Comparison of ENCODE assay signal across 11 cellular contexts in the genomic region with DNA sequence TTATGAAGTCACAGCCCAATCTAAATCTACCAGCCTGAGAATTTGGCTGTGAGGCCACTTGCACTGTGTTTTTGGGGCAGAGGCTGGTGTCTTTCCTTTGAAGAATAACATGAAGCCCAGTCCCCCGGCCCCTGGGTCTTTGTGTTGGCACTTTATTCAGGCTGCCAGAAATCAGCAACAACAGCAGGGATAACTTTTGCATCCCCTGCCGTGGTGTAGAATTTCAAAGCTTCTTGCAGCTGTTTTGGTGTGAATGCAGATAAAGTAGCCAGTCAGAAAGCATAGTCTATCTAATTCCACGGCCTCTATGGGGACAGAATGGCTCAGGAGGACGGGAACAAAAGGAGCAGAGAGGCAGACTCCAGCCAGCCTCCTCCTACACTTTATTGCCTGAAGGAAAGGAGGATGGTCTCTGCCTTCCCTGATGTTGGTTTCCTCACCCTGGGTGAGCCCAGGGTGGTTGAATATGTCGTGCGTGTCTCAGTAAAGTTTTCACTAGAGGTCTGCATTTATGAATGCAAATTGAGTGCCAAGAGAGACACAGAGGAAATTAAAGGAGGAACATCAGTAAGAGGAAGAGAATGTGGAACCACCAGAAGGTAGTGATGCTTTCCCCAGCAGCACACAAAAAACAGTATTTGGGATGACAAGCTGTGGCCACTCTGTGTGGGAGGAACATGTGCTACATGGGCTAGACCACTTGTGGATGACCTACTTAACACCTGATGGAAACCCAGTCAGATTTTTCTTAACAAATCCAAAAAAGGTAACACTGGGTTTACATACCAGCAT.
DNase-seq lines count a peak whose midpoint lies in the region; ATAC-seq and TF ChIP-seq lines count a peak whose summit lies in the region.
"Had no signal": no experiment of that assay in that cellular context is flagged by ENCODE, and none has a peak within 500 bp of the region (broad histone marks: within the 10 kb centered on the region; RNA-seq: fewer than 3 reads in every experiment).

No MANE protein-coding gene starts in this region.

- DNase-seq in CD14-positive monocyte (ENCODE audit: low spot score): no peak
- DNase-seq in mesendoderm: peak; percentile 80
- DNase-seq in activated effector memory CD4-positive, alpha-beta T cell treated with anti-CD3 and anti-CD28 coated beads, Interleukin-2, amount 50 U/mL, for 16 hours: no peak
- DNase-seq in NCI-H2227 (lab: John Stamatoyannopoulos, UW; ENCODE audit: unreplicated experiment): no peak
- no peak for DNase-seq in islet precursor cell
- no peak for DNase-seq in SIG-M5 treated with dmso at 0.1 percent for 504 hours (lab: John Stamatoyannopoulos, UW; ENCODE audit: unreplicated experiment)
- DNase-seq: activated CD8-positive, alpha-beta memory T cell treated with anti-CD3 and anti-CD28 coated beads, Interleukin-2, amount 50 U/mL, for 48 hours; effector CD8-positive, alpha-beta T cell had no signal

- H3K27me3 ChIP-seq in mesendoderm (ENCODE audit: insufficient read depth, low read length, poor library complexity): no peaks in the 10 kb centered on the region
- H3K27me3 ChIP-seq: BLaER1 treated with 17β-estradiol and CSF1 and Interleukin-3, amounts not matched to agents 10 nM and 100 nM had no signal

- no peak overlapping the region for H3K4me3 ChIP-seq in mesendoderm (ENCODE audit: low read length)

- H3K79me2 ChIP-seq in mesendoderm (ENCODE audit: control insufficient read depth, insufficient read depth, low read length): no peaks in the 10 kb centered on the region

- H3K4me1 Mint-ChIP-seq in CD14-positive monocyte (peaks cover 36% of the 10 kb centered on the region), brain (peaks cover 88% of the 10 kb centered on the region)

- H3K27me3 Mint-ChIP-seq in CD14-positive monocyte (ENCODE audit: low read depth in 3 of 3): no peaks in the 10 kb centered on the region
- no peaks in the 10 kb centered on the region for H3K27me3 Mint-ChIP-seq in brain

- no peak overlapping the region for H2AK5ac ChIP-seq in mesendoderm (ENCODE audit: low read length)

- no peak overlapping the region for H3K4me3 Mint-ChIP-seq in CD14-positive monocyte
- H3K4me3 Mint-ChIP-seq in brain: peak overlapping the region; percentile 23 to 69 (median 51)

- H3K9me3 Mint-ChIP-seq in CD14-positive monocyte (peaks cover 0 to 5% (median 0%) of the 10 kb centered on the region in 7 donors), brain (peaks cover 11 to 33% (median 17%) of the 10 kb centered on the region in 5 experiments)

- peaks cover 2% of the 10 kb centered on the region for H3K79me1 ChIP-seq in mesendoderm (ENCODE audit: low read length)

- peak overlapping the region; percentile 46 for H3K18ac ChIP-seq in mesendoderm (ENCODE audit: low read length)

- H3K36me3 Mint-ChIP-seq in CD14-positive monocyte (peaks cover 38 to 49% of the 10 kb centered on the region in 2 donors), brain (peaks cover 67% of the 10 kb centered on the region)

- no peak overlapping the region for H3K56ac ChIP-seq in mesendoderm (ENCODE audit: low read length)

- H2BK15ac ChIP-seq in mesendoderm (replicated peaks; ENCODE audit: low read depth): no peak overlapping the region

- WGBS in mesendoderm (ENCODE audit: extremely low coverage, insufficient coverage, low lambda C conversion rate): no CpG with 5 or more reads among the region's 6 CpGs

- H3K4ac ChIP-seq in mesendoderm (ENCODE audit: low read depth, low read length): no peak overlapping the region

- no peak overlapping the region for H2BK120ac ChIP-seq in mesendoderm (ENCODE audit: low read depth, low read length)

- TF ChIP-seq CTCF in CD14-positive monocyte (IDR thresholded peaks at IDR 0.05) (no peak), brain (conservative IDR thresholded peaks at IDR 0.05) (no peak)

- no peaks in the 10 kb centered on the region for H3K36me3 ChIP-seq in mesendoderm (ENCODE audit: control insufficient read depth, insufficient read depth, low read length)

- intact Hi-C loops in CD14-positive monocyte (cut with micrococcal nuclease): no loop called here

- H3K9ac ChIP-seq in mesendoderm (ENCODE audit: low read length): no peak overlapping the region
- H3K9ac ChIP-seq: BLaER1 treated with 17β-estradiol and CSF1 and Interleukin-3, amounts not matched to agents 10 nM and 100 nM had no signal

- peak overlapping the region; percentile 23 for H3K27ac ChIP-seq in mesendoderm (ENCODE audit: low read depth, low read length)

- no peak overlapping the region for H2BK5ac ChIP-seq in mesendoderm (ENCODE audit: low read length)

- H3K4me2 ChIP-seq in mesendoderm (ENCODE audit: low read length): no peak overlapping the region

- H4K8ac ChIP-seq in mesendoderm (ENCODE audit: low read depth, low read length): no peak overlapping the region

- H3K23ac ChIP-seq in mesendoderm (ENCODE audit: low read length): no peak overlapping the region

- ATAC-seq in HG02885 (IDR thresholded peaks at IDR 0.05; ENCODE audit: poor library complexity, unreplicated experiment): peak; percentile 41

- peaks cover 9% of the 10 kb centered on the region for H3K4me1 ChIP-seq in mesendoderm (ENCODE audit: control insufficient read depth, low read depth, low read length)

- H3K27ac Mint-ChIP-seq in CD14-positive monocyte (peak overlapping the region in 6 of 7 donors; percentile 31 to 83 (median 60)), brain (peak overlapping the region; percentile 67 to 94 (median 89))

- no peak overlapping the region for H4K5ac ChIP-seq in mesendoderm (ENCODE audit: low read length)

Comparison
In these comparisons a context has a peak if more than half of its experiments do, and no peak if none do; other contexts are left out.
1. H3K4me3 Mint-ChIP-seq: peak in brain (5 of 5); none in CD14-positive monocyte (0 of 2).